ENCODE assay signal across 37 cellular contexts in the genomic region with DNA sequence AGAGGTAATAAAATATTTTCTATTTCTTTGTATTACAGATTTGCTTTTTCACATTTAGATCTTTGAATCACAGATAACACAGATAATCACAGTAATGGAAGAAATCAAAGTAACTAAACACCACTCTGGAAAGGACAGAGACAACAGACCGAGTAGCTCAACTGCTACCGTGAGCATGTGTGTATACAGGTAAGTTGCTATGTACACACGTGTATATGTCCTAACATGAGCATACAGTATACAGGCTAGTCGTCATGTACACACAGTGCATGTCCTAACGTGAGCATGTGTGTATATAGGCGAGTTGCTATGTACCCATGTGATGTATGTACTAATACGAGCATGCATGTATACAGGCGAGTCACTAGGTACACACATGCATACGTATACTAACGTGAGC.
DNase-seq lines count a peak whose midpoint lies in the region; ATAC-seq, FAIRE-seq and TF ChIP-seq lines count a peak whose summit lies in the region.
"Had no signal": no experiment of that assay in that cellular context is flagged by ENCODE, and none has a peak within 500 bp of the region (broad histone marks: within the 10 kb centered on the region; RNA-seq: fewer than 3 reads in every experiment).

No MANE protein-coding gene starts in this region.

- H3K4me1 ChIP-seq in HepG2 (ENCODE audit: insufficient read depth, low read length) (no peaks in the 10 kb centered on the region), right lobe of liver (no peaks in the 10 kb centered on the region)
- H3K4me1 ChIP-seq: A549, BE2C, BLaER1, Caco-2 had no signal

- no peak overlapping the region for H3K27ac ChIP-seq in HepG2 (ENCODE audit: extremely low read length, insufficient read depth, low read length)
- no peak overlapping the region for H3K27ac ChIP-seq in right lobe of liver
- H3K27ac ChIP-seq: 22Rv1; A549; BLaER1; BLaER1 treated with 17β-estradiol and CSF1 and Interleukin-3, amounts not matched to agents 10 nM and 100 nM; C4-2B had no signal

- no peak for TF ChIP-seq EP300 in HepG2 (IDR thresholded peaks at IDR 0.05; ENCODE audit: low read depth in 2 of 2, low read length in 2 of 2)
- no peak for TF ChIP-seq EP300 in HepG2 (CRISPR knock-in tag; IDR thresholded peaks at IDR 0.05; ENCODE audit: borderline replicate concordance)

- WGBS in HepG2 (ENCODE audit: low lambda C conversion rate): 10% methylated on average over 10 of the region's 10 CpGs
- 79% methylated on average over 10 of the region's 10 CpGs for WGBS in right lobe of liver (ENCODE audit: insufficient coverage, low coverage, low lambda C conversion rate, missing lambda C conversion rate)

- intact Hi-C loops in HepG2 (cut with micrococcal nuclease; ENCODE audit: unreplicated experiment): no loop called here
- intact Hi-C loops in right lobe of liver (cut with DNase I): no loop called here
- intact Hi-C loops in natural killer cell (cut with micrococcal nuclease): loop anchor here (10.0 kb wide), 1 partner anchor 830 kb away; a partner anchor contains a TSS
- intact Hi-C loops in sciatic nerve (cut with DNase I): no loop called here

- no peak overlapping the region for H3K4me2 ChIP-seq in HepG2 (ENCODE audit: low read depth, low read length)
- H3K4me2 ChIP-seq: A549; BLaER1; BLaER1 treated with 17β-estradiol and CSF1 and Interleukin-3, amounts not matched to agents 10 nM and 100 nM had no signal

- H3K36me3 Mint-ChIP-seq in natural killer cell: no peaks in the 10 kb centered on the region
- H3K36me3 Mint-ChIP-seq in natural killer cell treated with Interleukin-12 subunit alpha and Interleukin-12 subunit beta and Interleukin-15 and Interleukin-18, amount 100 ng/mL, for 72 hours: no peaks in the 10 kb centered on the region
- H3K36me3 Mint-ChIP-seq: CD14-positive monocyte; CD4-positive, alpha-beta memory T cell; CD4-positive, CD25-positive, alpha-beta regulatory T cell; CD8-positive, alpha-beta memory T cell; CD8-positive, alpha-beta T cell had no signal

- H3K9me3 ChIP-seq in HepG2 (ENCODE audit: low read length) (no peaks in the 10 kb centered on the region), right lobe of liver (no peaks in the 10 kb centered on the region)
- H3K9me3 ChIP-seq: A549; BE2C; BLaER1; BLaER1 treated with 17β-estradiol and CSF1 and Interleukin-3, amounts not matched to agents 10 nM and 100 nM; Caco-2 had no signal

- DNase-seq in HepG2 (ENCODE audit: low spot score): no peak
- DNase-seq in right lobe of liver: no peak
- no peak for DNase-seq in natural killer cell
- DNase-seq in natural killer cell treated with Interleukin-12 subunit alpha and Interleukin-12 subunit beta and Interleukin-15 and Interleukin-18, amount 100 ng/mL, for 72 hours (ENCODE audit: low spot score): no peak
- DNase-seq in HTR-8/SVneo (ENCODE audit: insufficient read length, low spot score): no peak
- no peak for DNase-seq in urothelium cell line (ENCODE audit: low spot score)
- DNase-seq in sciatic nerve (ENCODE audit: low spot score): no peak
- DNase-seq in stimulated activated CD4-positive, alpha-beta T cell treated with anti-CD3 and anti-CD28 coated beads, Interleukin-4, amount 100 ng/mL, for 24 hours: no peak
- DNase-seq: 8988T; ACHN; AML-193; BE2C; C1 segment of cervical spinal cord; Caco-2; Calu3; CD4-positive, alpha-beta memory T cell; CD4-positive, alpha-beta T cell; CD4-positive, CD25-positive, alpha-beta regulatory T cell; CD8-positive, alpha-beta memory T cell; CD8-positive, alpha-beta T cell; COR-L47; DMS 273 treated with DMSO at 0.1 percent for 48 hours; DMS153; DMS53; DMS79; DMS79 treated with DMSO at 0.1 percent for 48 hours; DND-41; EL had no signal

- in situ Hi-C loops in HepG2 (cut with HindIII; ENCODE audit: extremely low pct_ligation_motif_present, low pct_unique_long_range_greater_than_20kb): no loop called here

- peak overlapping the region in 1 of 2 donors; percentile 94 for H3K27ac Mint-ChIP-seq in natural killer cell
- H3K27ac Mint-ChIP-seq in natural killer cell treated with Interleukin-12 subunit alpha and Interleukin-12 subunit beta and Interleukin-15 and Interleukin-18, amount 100 ng/mL, for 72 hours: no peak overlapping the region
- H3K27ac Mint-ChIP-seq: B cell; CD14-positive monocyte; CD4-positive, alpha-beta memory T cell; CD4-positive, alpha-beta T cell; CD8-positive, alpha-beta T cell had no signal

- no peak for ATAC-seq in HepG2
- no peak for ATAC-seq in right lobe of liver
- ATAC-seq in natural killer cell: no peak
- ATAC-seq in natural killer cell treated with Interleukin-12 subunit alpha and Interleukin-12 subunit beta and Interleukin-15 and Interleukin-18, amount 100 ng/mL, for 72 hours: no peak
- ATAC-seq in sciatic nerve: no peak
- ATAC-seq: A549; CD8-positive, alpha-beta T cell had no signal

- H3K4me3 ChIP-seq in HepG2 (replicated peaks in 1 of 3; ENCODE audit: insufficient read depth in 1 of 3, low read depth in 2 of 3, low read length in 3 of 3) (no peak overlapping the region), right lobe of liver (no peak overlapping the region)
- H3K4me3 ChIP-seq: A549; BLaER1; BLaER1 treated with 17β-estradiol and CSF1 and Interleukin-3, amounts not matched to agents 10 nM and 100 nM had no signal

- peaks cover 20 to 74% of the 10 kb centered on the region in 2 experiments; a peak in 4 of 5 replicates for H3K27me3 ChIP-seq in HepG2 (ENCODE audit: control insufficient read depth in 1 of 2, insufficient read depth in 2 of 2, low read length in 2 of 2)
- H3K27me3 ChIP-seq in right lobe of liver: no peaks in the 10 kb centered on the region
- H3K27me3 ChIP-seq: BE2C; BLaER1; BLaER1 treated with 17β-estradiol and CSF1 and Interleukin-3, amounts not matched to agents 10 nM and 100 nM had no signal

- no peak for FAIRE-seq in HepG2 (lab: Jason Lieb, UNC)
- FAIRE-seq in HTR-8/SVneo (lab: Jason Lieb, UNC): peak; percentile 69
- FAIRE-seq in urothelium cell line (lab: Jason Lieb, UNC): peak; percentile 76
- FAIRE-seq: A204.1, A549, D721Med had no signal

- no peaks in the 10 kb centered on the region for H3K9me3 Mint-ChIP-seq in natural killer cell
- no peaks in the 10 kb centered on the region for H3K9me3 Mint-ChIP-seq in natural killer cell treated with Interleukin-12 subunit alpha and Interleukin-12 subunit beta and Interleukin-15 and Interleukin-18, amount 100 ng/mL, for 72 hours
- H3K9me3 Mint-ChIP-seq: CD4-positive, alpha-beta T cell; CD4-positive, CD25-positive, alpha-beta regulatory T cell; CD8-positive, alpha-beta memory T cell; CD8-positive, alpha-beta T cell had no signal

- H3K4me3 Mint-ChIP-seq in natural killer cell: peak overlapping the region; percentile 13
- no peak overlapping the region for H3K4me3 Mint-ChIP-seq in natural killer cell treated with Interleukin-12 subunit alpha and Interleukin-12 subunit beta and Interleukin-15 and Interleukin-18, amount 100 ng/mL, for 72 hours
- H3K4me3 Mint-ChIP-seq: B cell; CD14-positive monocyte; CD4-positive, alpha-beta memory T cell; CD4-positive, alpha-beta T cell; CD4-positive, CD25-positive, alpha-beta regulatory T cell; CD8-positive, alpha-beta memory T cell; CD8-positive, alpha-beta T cell had no signal

- TF ChIP-seq CTCF in HepG2 (CRISPR knock-in tag; IDR thresholded peaks at IDR 0.05) (no peak), right lobe of liver (IDR thresholded peaks at IDR 0.05) (no peak), natural killer cell (IDR thresholded peaks at IDR 0.05) (no peak)

- BruUV-seq in HepG2 (replicated peaks; lab: Mats Ljungman, UMichigan): no TSS peak

- POLR2A ChIA-PET in HepG2 (lab: Yijun Ruan, JAX): no interaction called here

- H3K4me1 Mint-ChIP-seq in natural killer cell: peaks cover 49 to 52% of the 10 kb centered on the region in 2 donors
- H3K4me1 Mint-ChIP-seq in natural killer cell treated with Interleukin-12 subunit alpha and Interleukin-12 subunit beta and Interleukin-15 and Interleukin-18, amount 100 ng/mL, for 72 hours (ENCODE audit: low read depth in 2 of 2): peaks cover 0 to 38% of the 10 kb centered on the region in 2 donors
- H3K4me1 Mint-ChIP-seq: B cell; CD14-positive monocyte; CD4-positive, alpha-beta memory T cell; CD4-positive, CD25-positive, alpha-beta regulatory T cell had no signal

- no peaks in the 10 kb centered on the region for H3K79me2 ChIP-seq in HepG2 (ENCODE audit: insufficient read depth, low read length)

- TF ChIP-seq RAD21 in HepG2 (CRISPR knock-in tag; IDR thresholded peaks at IDR 0.05): no peak

- H3K27me3 Mint-ChIP-seq in natural killer cell (ENCODE audit: low read depth in 2 of 2): peaks cover 0 to 3% of the 10 kb centered on the region in 2 donors
- H3K27me3 Mint-ChIP-seq in natural killer cell treated with Interleukin-12 subunit alpha and Interleukin-12 subunit beta and Interleukin-15 and Interleukin-18, amount 100 ng/mL, for 72 hours: peaks cover 0 to 2% of the 10 kb centered on the region in 2 donors
- H3K27me3 Mint-ChIP-seq: B cell; CD4-positive, CD25-positive, alpha-beta regulatory T cell had no signal

- no peak overlapping the region for H2AFZ ChIP-seq in HepG2 (ENCODE audit: low read length)

- H3K9ac ChIP-seq in HepG2 (ENCODE audit: insufficient read depth, low read depth, low read length): no peak overlapping the region
- H3K9ac ChIP-seq: BLaER1; BLaER1 treated with 17β-estradiol and CSF1 and Interleukin-3, amounts not matched to agents 10 nM and 100 nM had no signal

- no peaks in the 10 kb centered on the region for H3K36me3 ChIP-seq in HepG2 (replicated peaks in 1 of 2; ENCODE audit: control insufficient read depth in 1 of 2, insufficient read depth in 2 of 2, low read length in 2 of 2)
- H3K36me3 ChIP-seq in right lobe of liver: no peaks in the 10 kb centered on the region
- H3K36me3 ChIP-seq: BE2C; BLaER1; BLaER1 treated with 17β-estradiol and CSF1 and Interleukin-3, amounts not matched to agents 10 nM and 100 nM had no signal

- TF ChIP-seq POLR2A in HepG2 (IDR thresholded peaks at IDR 0.05; ENCODE audit: insufficient read depth in 1 of 2, low read depth in 2 of 2, low read length in 2 of 2) (no peak), right lobe of liver (IDR thresholded peaks at IDR 0.05) (no peak)

- CTCF ChIA-PET in HepG2 (lab: Yijun Ruan, JAX; ENCODE audit: low intra/inter-chr PET ratio, low total read pairs): no interaction called here

- no peaks in the 10 kb centered on the region; the same call in 1 of the 2 replicates for H4K20me1 ChIP-seq in HepG2 (ENCODE audit: insufficient read depth, low read length)
- H4K20me1 ChIP-seq: BLaER1; BLaER1 treated with 17β-estradiol and CSF1 and Interleukin-3, amounts not matched to agents 10 nM and 100 nM had no signal

TF ChIP-seq in HepG2, 621 proteins besides CTCF, POLR2A, EP300 and RAD21 (continues in another document):
- no peak for TF ChIP-seq SP1 (IDR thresholded peaks at IDR 0.05)
- no peak for TF ChIP-seq SP1 (CRISPR knock-in tag; IDR thresholded peaks at IDR 0.05)
